9 cellular contexts compared by ENCODE assay signal in the genomic region with DNA sequence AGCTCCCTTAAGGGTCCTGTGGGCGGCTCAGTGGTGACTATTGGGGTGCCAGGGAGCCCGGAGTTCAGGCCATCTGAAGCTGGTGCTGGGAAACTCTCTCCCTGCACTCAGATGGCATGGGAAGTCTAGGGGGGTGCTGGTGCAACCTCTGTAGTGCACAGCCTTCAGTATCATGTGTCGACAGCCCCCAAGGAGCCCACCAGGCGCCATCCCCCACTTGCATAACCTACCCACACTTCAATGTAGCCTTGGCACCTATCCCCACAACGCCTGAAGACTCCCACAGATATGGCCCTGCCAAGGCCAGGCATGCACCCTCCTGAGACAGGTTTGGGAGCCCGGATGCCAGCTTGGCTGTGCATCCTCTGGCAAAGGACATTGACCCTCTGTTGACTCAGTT. TPM values are rescaled to one million over a fixed set of nuclear protein-coding genes. Genes with fewer than 3 reads are reported as not detected.
DNase-seq lines count a peak whose midpoint lies in the region; ATAC-seq and TF ChIP-seq lines count a peak whose summit lies in the region.
"Had no signal": no experiment of that assay in that cellular context is flagged by ENCODE, and none has a peak within 500 bp of the region (broad histone marks: within the 10 kb centered on the region; RNA-seq: fewer than 3 reads in every experiment).

No MANE protein-coding gene starts in this region.

- H3K4me1 Mint-ChIP-seq in activated T-helper 1 cell treated with anti-CD3 and anti-CD28 coated beads, Interleukin-12 subunit alpha, Interleukin-12 subunit beta, Interleukin-2, Interleukin-4 antibody, amounts not matched to agents 30 ng/mL and 10 ng/mL and 1 ng/mL, durations not matched to agents 14 hours and 24 hours and 36 hours (ENCODE audit: low read depth) = peaks cover 45% of the 10 kb centered on the region

- H2AFZ ChIP-seq in smooth muscle cell (ENCODE audit: low read depth) (no peak overlapping the region), MM.1S (ENCODE audit: low read length) (no peak overlapping the region)

- H3K36me3 ChIP-seq in H7 (replicated peaks; ENCODE audit: control insufficient read depth, insufficient read depth, low read length) = no peaks in the 10 kb centered on the region
- H3K36me3 ChIP-seq in lower lobe of right lung = no peaks in the 10 kb centered on the region
- no peaks in the 10 kb centered on the region for H3K36me3 ChIP-seq in smooth muscle cell (ENCODE audit: low read depth)
- no peaks in the 10 kb centered on the region for H3K36me3 ChIP-seq in MM.1S (replicated peaks; ENCODE audit: insufficient read depth, low read length)

- no peaks in the 10 kb centered on the region for H3K79me2 ChIP-seq in smooth muscle cell (ENCODE audit: low read depth)
- H3K79me2 ChIP-seq in MM.1S (ENCODE audit: low read length) = no peaks in the 10 kb centered on the region

- peaks cover 2% of the 10 kb centered on the region for H3K36me3 Mint-ChIP-seq in activated T-helper 1 cell treated with anti-CD3 and anti-CD28 coated beads, Interleukin-12 subunit alpha, Interleukin-12 subunit beta, Interleukin-2, Interleukin-4 antibody, amounts not matched to agents 30 ng/mL and 10 ng/mL and 1 ng/mL, durations not matched to agents 14 hours and 24 hours and 36 hours (ENCODE audit: low read depth)

- no peak overlapping the region for H3K4me2 ChIP-seq in smooth muscle cell
- no peak overlapping the region for H3K4me2 ChIP-seq in MM.1S (ENCODE audit: low read depth, low read length)

- intact Hi-C loops in activated T-helper 1 cell treated with anti-CD3 and anti-CD28 coated beads, Interleukin-12 subunit alpha, Interleukin-12 subunit beta, Interleukin-2, Interleukin-4 antibody, amounts not matched to agents 30 ng/mL and 10 ng/mL and 1 ng/mL, durations not matched to agents 14 hours and 24 hours and 36 hours (cut with micrococcal nuclease) = loop anchor here (5.0 kb wide), 1 partner anchor 692 kb away; no protein-coding TSS in a partner anchor
- intact Hi-C loops in lower lobe of right lung (cut with DNase I) = no loop called here

- H3K9me3 ChIP-seq in lower lobe of right lung (no peaks in the 10 kb centered on the region), smooth muscle cell (replicated peaks; ENCODE audit: low read depth) (no peaks in the 10 kb centered on the region), MM.1S (replicated peaks; ENCODE audit: insufficient read depth, low read length) (no peaks in the 10 kb centered on the region)

- DNase-seq in H7 (peak; percentile 18), lower lobe of right lung (no peak), smooth muscle cell (lab: John Stamatoyannopoulos, UW; ENCODE audit: unreplicated experiment) (no peak), T1000 (lab: John Stamatoyannopoulos, UW) (no peak), MM.1S (no peak)
- DNase-seq in activated T-helper 1 cell treated with anti-CD3 and anti-CD28 coated beads, Interleukin-12 subunit alpha, Interleukin-12 subunit beta, Interleukin-2, Interleukin-4 antibody, amounts not matched to agents 30 ng/mL and 10 ng/mL and 1 ng/mL, durations not matched to agents 14 hours and 24 hours and 36 hours (ENCODE audit: low spot score) = no peak
- DNase-seq: activated naive CD4-positive, alpha-beta T cell treated with anti-CD3 and anti-CD28 coated beads, Interleukin-2, amount 50 U/mL, for 16 hours; NCI-H774 had no signal

- no peaks in the 10 kb centered on the region for H3K27me3 ChIP-seq in H7 (ENCODE audit: control insufficient read depth, insufficient read depth, low read length)
- H3K27me3 ChIP-seq in lower lobe of right lung (ENCODE audit: low read depth) = no peaks in the 10 kb centered on the region
- no peaks in the 10 kb centered on the region for H3K27me3 ChIP-seq in smooth muscle cell (ENCODE audit: low read depth)
- H3K27me3 ChIP-seq in MM.1S (replicated peaks; ENCODE audit: insufficient read depth, low read length) = no peaks in the 10 kb centered on the region

- H3K4me3 Mint-ChIP-seq in activated T-helper 1 cell treated with anti-CD3 and anti-CD28 coated beads, Interleukin-12 subunit alpha, Interleukin-12 subunit beta, Interleukin-2, Interleukin-4 antibody, amounts not matched to agents 30 ng/mL and 10 ng/mL and 1 ng/mL, durations not matched to agents 14 hours and 24 hours and 36 hours = peak overlapping the region; percentile 77

- no peaks in the 10 kb centered on the region for H3K9me2 ChIP-seq in MM.1S (replicated peaks; ENCODE audit: insufficient read depth, low read length)

- no peaks in the 10 kb centered on the region for H3K27me3 Mint-ChIP-seq in activated T-helper 1 cell treated with anti-CD3 and anti-CD28 coated beads, Interleukin-12 subunit alpha, Interleukin-12 subunit beta, Interleukin-2, Interleukin-4 antibody, amounts not matched to agents 30 ng/mL and 10 ng/mL and 1 ng/mL, durations not matched to agents 14 hours and 24 hours and 36 hours (ENCODE audit: insufficient read depth)

- no peaks in the 10 kb centered on the region for H4K20me1 ChIP-seq in smooth muscle cell (ENCODE audit: low read depth)
- H4K20me1 ChIP-seq in MM.1S (ENCODE audit: insufficient read depth, low read length) = no peaks in the 10 kb centered on the region

- ATAC-seq in lower lobe of right lung (no peak), HG02840 (IDR thresholded peaks at IDR 0.05; ENCODE audit: low FRiP score, unreplicated experiment) (no peak)

- H3K9me3 Mint-ChIP-seq in activated T-helper 1 cell treated with anti-CD3 and anti-CD28 coated beads, Interleukin-12 subunit alpha, Interleukin-12 subunit beta, Interleukin-2, Interleukin-4 antibody, amounts not matched to agents 30 ng/mL and 10 ng/mL and 1 ng/mL, durations not matched to agents 14 hours and 24 hours and 36 hours = no peaks in the 10 kb centered on the region

- peak overlapping the region; percentile 100 for H3K27ac ChIP-seq in lower lobe of right lung
- peak overlapping the region; percentile 100 for H3K27ac ChIP-seq in smooth muscle cell (ENCODE audit: low read depth)
- H3K27ac ChIP-seq in MM.1S (ENCODE audit: low read length) = no peak overlapping the region

- H3K4me1 ChIP-seq in lower lobe of right lung (peaks cover 62% of the 10 kb centered on the region), smooth muscle cell (ENCODE audit: low read depth) (peaks cover 33% of the 10 kb centered on the region), MM.1S (ENCODE audit: low read length) (peaks cover 17% of the 10 kb centered on the region)

- H3K27ac Mint-ChIP-seq in activated T-helper 1 cell treated with anti-CD3 and anti-CD28 coated beads, Interleukin-12 subunit alpha, Interleukin-12 subunit beta, Interleukin-2, Interleukin-4 antibody, amounts not matched to agents 30 ng/mL and 10 ng/mL and 1 ng/mL, durations not matched to agents 14 hours and 24 hours and 36 hours = peak overlapping the region; percentile 90

- TF ChIP-seq CTCF in lower lobe of right lung (IDR thresholded peaks at IDR 0.05) (no peak), smooth muscle cell (IDR thresholded peaks at IDR 0.05; ENCODE audit: borderline replicate concordance, insufficient read depth, poor library complexity, severe bottlenecking) (no peak), MM.1S (IDR thresholded peaks at IDR 0.05; ENCODE audit: low read length) (no peak)

- H3K9ac ChIP-seq in smooth muscle cell (ENCODE audit: low read depth) (peak overlapping the region; percentile 100), MM.1S (ENCODE audit: low read length) (no peak overlapping the region)

- H3F3A ChIP-seq in smooth muscle cell (ENCODE audit: low read depth) = peaks cover 68% of the 10 kb centered on the region
- peaks cover 23% of the 10 kb centered on the region for H3F3A ChIP-seq in MM.1S (ENCODE audit: insufficient read depth, low read length)

- H3K4me3 ChIP-seq in H7 (ENCODE audit: insufficient read depth, low read depth, low read length) (no peak overlapping the region), lower lobe of right lung (no peak overlapping the region), smooth muscle cell (no peak overlapping the region), MM.1S (ENCODE audit: low read length) (no peak overlapping the region)

- 98% methylated on average over 6 of the region's 6 CpGs for WGBS in smooth muscle cell (ENCODE audit: low lambda C conversion rate)

RNA-seq across cellular contexts. Expression of gene NANOS3, which starts 27.7 kb away (rescaled TPM):
- total RNA-seq in H7 (2014; rRNA removed; shearing (Covaris generic)) = not detected in 2 replicates
- 1.5 and 3.1 TPM in 2 replicates for total RNA-seq in activated T-helper 1 cell treated with anti-CD3 and anti-CD28 coated beads, Interleukin-12 subunit alpha, Interleukin-12 subunit beta, Interleukin-2, Interleukin-4 antibody, amounts not matched to agents 30 ng/mL and 10 ng/mL and 1 ng/mL, durations not matched to agents 14 hours and 24 hours and 36 hours
- total RNA-seq in lower lobe of right lung (0.68 TPM), smooth muscle cell (not detected in 2 replicates)
- 2.7 and 2.8 TPM in 2 replicates for polyA plus RNA-seq in smooth muscle cell

RNA-seq across cellular contexts. Expression of gene ZSWIM4, which starts 54.0 kb away (rescaled TPM):
- 18.3 and 21.5 TPM in 2 replicates for total RNA-seq in H7 (2014; rRNA removed; shearing (Covaris generic))
- total RNA-seq in activated T-helper 1 cell treated with anti-CD3 and anti-CD28 coated beads, Interleukin-12 subunit alpha, Interleukin-12 subunit beta, Interleukin-2, Interleukin-4 antibody, amounts not matched to agents 30 ng/mL and 10 ng/mL and 1 ng/mL, durations not matched to agents 14 hours and 24 hours and 36 hours = 7.6 and 7.9 TPM in 2 replicates
- 7.4 TPM for total RNA-seq in lower lobe of right lung
- 3.0 and 4.7 TPM in 2 replicates for total RNA-seq in smooth muscle cell
- polyA plus RNA-seq in smooth muscle cell = 5.8 and 8.2 TPM in 2 replicates

RNA-seq across cellular contexts. Expression of gene BRME1, which starts 56.6 kb away (rescaled TPM):
- total RNA-seq in H7 (2014; rRNA removed; shearing (Covaris generic)) = 3.4 and 4.1 TPM in 2 replicates
- 16.6 and 20.5 TPM in 2 replicates for total RNA-seq in activated T-helper 1 cell treated with anti-CD3 and anti-CD28 coated beads, Interleukin-12 subunit alpha, Interleukin-12 subunit beta, Interleukin-2, Interleukin-4 antibody, amounts not matched to agents 30 ng/mL and 10 ng/mL and 1 ng/mL, durations not matched to agents 14 hours and 24 hours and 36 hours
- total RNA-seq in lower lobe of right lung (2.0 TPM), smooth muscle cell (0.72 and 1.2 TPM in 2 replicates)
- polyA plus RNA-seq in smooth muscle cell = 2.2 and 3.3 TPM in 2 replicates

RNA-seq across cellular contexts. Expression of gene CC2D1A, which starts 56.7 kb away (rescaled TPM):
- 22.8 and 25.0 TPM in 2 replicates for total RNA-seq in H7 (2014; rRNA removed; shearing (Covaris generic))
- total RNA-seq in activated T-helper 1 cell treated with anti-CD3 and anti-CD28 coated beads, Interleukin-12 subunit alpha, Interleukin-12 subunit beta, Interleukin-2, Interleukin-4 antibody, amounts not matched to agents 30 ng/mL and 10 ng/mL and 1 ng/mL, durations not matched to agents 14 hours and 24 hours and 36 hours = 43.9 and 45.6 TPM in 2 replicates
- 32.4 TPM for total RNA-seq in lower lobe of right lung
- total RNA-seq in smooth muscle cell = 8.0 and 9.5 TPM in 2 replicates
- 26.3 and 28.0 TPM in 2 replicates for polyA plus RNA-seq in smooth muscle cell
